10 cellular contexts compared by ENCODE assay signal in the genomic region with DNA sequence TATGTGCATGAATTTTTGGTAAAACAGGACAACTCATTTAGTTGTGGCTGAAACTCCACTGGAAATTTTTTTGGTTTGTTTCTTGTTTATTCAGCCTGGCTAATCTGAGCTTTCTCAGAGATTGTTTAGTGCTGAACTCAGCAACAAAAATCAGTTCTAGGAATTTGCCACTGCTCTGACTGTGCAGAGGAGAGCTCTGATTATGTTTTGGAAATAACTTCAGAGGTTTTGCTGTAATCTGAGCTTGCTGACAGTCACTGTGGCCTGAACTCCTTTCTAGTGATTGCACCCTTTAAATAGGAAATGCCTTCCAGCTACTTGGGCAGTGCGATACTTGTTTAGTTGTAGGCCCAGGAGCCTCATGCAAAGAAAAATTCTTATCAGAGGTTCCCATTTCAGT.
A peak's percentile ranks its signal among the peaks of the same experiment; 100 is the strongest.
DNase-seq lines count a peak whose midpoint lies in the region; FAIRE-seq lines count a peak whose summit lies in the region.
"Had no signal": no experiment of that assay in that cellular context is flagged by ENCODE, and none has a peak within 500 bp of the region (broad histone marks: within the 10 kb centered on the region; RNA-seq: fewer than 3 reads in every experiment).

No MANE protein-coding gene starts in this region.

- H3K36me3 ChIP-seq in SJSA1 = peaks cover 4% of the 10 kb centered on the region; the same call in 1 of the 2 replicates

- peak; percentile 8 for FAIRE-seq in GM19239 (lab: Jason Lieb, UNC)

- H3K4me3 ChIP-seq in SJSA1 = no peak overlapping the region

- H3K4me1 ChIP-seq in SJSA1 (replicated peaks) = peaks cover 16% of the 10 kb centered on the region

- peak overlapping the region; percentile 58 for H3K27ac ChIP-seq in SJSA1

- H3K27me3 ChIP-seq in SJSA1 (replicated peaks) = no peaks in the 10 kb centered on the region

- DNase-seq in GM19239 (ENCODE audit: insufficient read length, low spot score) = no peak
- peak; percentile 46 to 73 for DNase-seq in SJSA1 (ENCODE audit: low read depth in 1 of 2, low spot score in 2 of 2)
- DNase-seq in epidermal melanocyte (ENCODE audit: insufficient read length, low spot score) = peak; percentile 48
- DNase-seq in pulmonary artery endothelial cell (ENCODE audit: low read depth, low spot score) = peak; percentile 26
- no peak for DNase-seq in retina
- no peak for DNase-seq in nucleus accumbens (lab: John Stamatoyannopoulos, UW)
- DNase-seq in anterior cingulate cortex (lab: John Stamatoyannopoulos, UW) = no peak
- no peak for DNase-seq in stimulated activated CD8-positive, alpha-beta memory T cell treated with anti-CD3 and anti-CD28 coated beads, Interleukin-4, amount 100 ng/mL, for 48 hours
- DNase-seq: activated CD8-positive, alpha-beta memory T cell treated with anti-CD3 and anti-CD28 coated beads, Interleukin-2, amount 50 U/mL, for 48 hours; NCI-H2081 treated with DMSO at 0.1 percent for 48 hours had no signal

- no peaks in the 10 kb centered on the region for H3K9me3 ChIP-seq in SJSA1 (replicated peaks)

Comparison
In these comparisons a context has a peak if more than half of its experiments do, and no peak if none do; other contexts are left out.
1. DNase-seq: peak in SJSA1 (2 of 2), epidermal melanocyte (single experiment) and pulmonary artery endothelial cell (single experiment); none in GM19239 (single experiment), retina (single experiment), nucleus accumbens (0 of 56), anterior cingulate cortex (0 of 58) and stimulated activated CD8-positive, alpha-beta memory T cell treated with anti-CD3 and anti-CD28 coated beads, Interleukin-4, amount 100 ng/mL, for 48 hours (single experiment).